Comparison of ENCODE assay signal across 26 cellular contexts in the genomic region with DNA sequence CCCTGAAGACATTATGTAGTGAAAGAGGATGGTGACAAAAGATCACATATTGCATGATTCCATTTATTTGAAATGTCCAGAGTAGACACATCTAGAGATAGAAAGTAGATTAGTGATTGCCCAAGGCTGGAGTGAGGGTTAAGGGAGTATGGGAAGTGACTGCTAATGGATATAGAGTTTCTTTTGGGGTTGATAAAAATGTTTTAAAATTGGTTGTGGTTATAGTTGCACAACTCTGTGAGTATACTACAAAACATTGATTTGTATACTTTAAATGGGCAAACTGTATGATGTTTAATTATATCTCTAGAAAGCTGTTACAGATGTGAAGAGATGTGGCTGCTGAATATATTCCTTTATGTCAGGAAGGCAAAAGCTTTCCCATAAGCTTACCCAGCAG.
DNase-seq lines count a peak whose midpoint lies in the region; FAIRE-seq and TF ChIP-seq lines count a peak whose summit lies in the region.
"Had no signal": no experiment of that assay in that cellular context is flagged by ENCODE, and none has a peak within 500 bp of the region (broad histone marks: within the 10 kb centered on the region; RNA-seq: fewer than 3 reads in every experiment).

No MANE protein-coding gene starts in this region.

- no peak for FAIRE-seq in D721Med (lab: Jason Lieb, UNC)
- FAIRE-seq: A549, GM12891, GM19239, H54, HTR-8/SVneo had no signal

- no peak overlapping the region for H3K27ac ChIP-seq in WERI-Rb-1
- H3K27ac ChIP-seq: 22Rv1; A549; BLaER1 treated with 17β-estradiol and CSF1 and Interleukin-3, amounts not matched to agents 10 nM and 100 nM; GM23248 had no signal

- no peak overlapping the region for H3K4me3 Mint-ChIP-seq in type B pancreatic cell
- H3K4me3 Mint-ChIP-seq: B cell; CD8-positive, alpha-beta T cell; HFFc6; IgD-negative memory B cell had no signal

- no peaks in the 10 kb centered on the region for H3K27me3 Mint-ChIP-seq in type B pancreatic cell
- H3K27me3 Mint-ChIP-seq: B cell, IgD-negative memory B cell had no signal

- no peaks in the 10 kb centered on the region for H3K9me3 ChIP-seq in WERI-Rb-1 (ENCODE audit: severe bottlenecking)
- H3K9me3 ChIP-seq: A549 had no signal

- TF ChIP-seq CTCF in AG09319 (IDR thresholded peaks at IDR 0.05; ENCODE audit: low read depth, low read length) (no peak), foreskin fibroblast (IDR thresholded peaks at IDR 0.05; ENCODE audit: low read depth, low read length) (no peak), WERI-Rb-1 (IDR thresholded peaks at IDR 0.05; ENCODE audit: low read depth, low read length) (no peak), type B pancreatic cell (conservative IDR thresholded peaks at IDR 0.05) (no peak), D721Med (IDR thresholded peaks at IDR 0.05; ENCODE audit: insufficient read depth, missing control alignments) (no peak)

- no peaks in the 10 kb centered on the region for H3K36me3 Mint-ChIP-seq in type B pancreatic cell
- H3K36me3 Mint-ChIP-seq: CD8-positive, alpha-beta T cell; IgD-negative memory B cell had no signal

- peaks cover 4% of the 10 kb centered on the region for H3K9me3 Mint-ChIP-seq in type B pancreatic cell
- H3K9me3 Mint-ChIP-seq: HFFc6 had no signal

- DNase-seq in AG09319 (ENCODE audit: extremely low read depth, low read depth) (peak; percentile 20), M059J (ENCODE audit: low read depth) (peak; percentile 1), fibroblast of gingiva (ENCODE audit: low read depth) (peak; percentile 47), foreskin fibroblast (peak; percentile 3 to 44), Ammon's horn (ENCODE audit: low spot score) (no peak), WERI-Rb-1 (no peak), type B pancreatic cell (ENCODE audit: extremely low spot score, unreplicated experiment) (no peak), D721Med (ENCODE audit: insufficient read length, low spot score) (no peak)
- DNase-seq: Calu3; CD8-positive, alpha-beta T cell; DMS 273 treated with DMSO at 0.1 percent for 48 hours; DMS53; DND-41; EL; GM23248; HFFc6; KBM-7 had no signal

- peaks cover under 1% of the 10 kb centered on the region for H3K4me1 Mint-ChIP-seq in type B pancreatic cell (ENCODE audit: unreplicated experiment)
- H3K4me1 Mint-ChIP-seq: B cell, IgD-negative memory B cell had no signal

- H3K36me3 ChIP-seq in WERI-Rb-1, result no peaks in the 10 kb centered on the region
- H3K36me3 ChIP-seq: BLaER1 treated with 17β-estradiol and CSF1 and Interleukin-3, amounts not matched to agents 10 nM and 100 nM had no signal

- no peak overlapping the region for H3K4me3 ChIP-seq in foreskin fibroblast (ENCODE audit: low read depth in 1 of 2, low read length in 2 of 2)
- no peak overlapping the region for H3K4me3 ChIP-seq in WERI-Rb-1 (ENCODE audit: low read depth, low read length)
- H3K4me3 ChIP-seq: A549; BLaER1 treated with 17β-estradiol and CSF1 and Interleukin-3, amounts not matched to agents 10 nM and 100 nM; GM23248 had no signal

- H3K27me3 ChIP-seq in WERI-Rb-1 (ENCODE audit: insufficient read depth, low read depth, severe bottlenecking), result no peaks in the 10 kb centered on the region
- H3K27me3 ChIP-seq: BLaER1 treated with 17β-estradiol and CSF1 and Interleukin-3, amounts not matched to agents 10 nM and 100 nM had no signal

- no peak overlapping the region for H3K27ac Mint-ChIP-seq in type B pancreatic cell
- H3K27ac Mint-ChIP-seq: B cell; CD8-positive, alpha-beta T cell; HFFc6; IgD-negative memory B cell had no signal

Comparison
In these comparisons a context has a peak if more than half of its experiments do, and no peak if none do; other contexts are left out.
1. DNase-seq: peak in AG09319 (single experiment), M059J (single experiment), fibroblast of gingiva (single experiment) and foreskin fibroblast (2 of 2); none in Ammon's horn (single experiment), WERI-Rb-1 (single experiment), type B pancreatic cell (single experiment) and D721Med (single experiment).